ENCODE assay signal across 13 cellular contexts in genomic region chr20:32779500-32780215, GRCh38. TPM values are rescaled to one million over a fixed set of nuclear protein-coding genes. Genes with fewer than 3 reads are reported as not detected.
DNase-seq lines count a peak whose midpoint lies in the region; ATAC-seq and TF ChIP-seq lines count a peak whose summit lies in the region.
"Had no signal": no experiment of that assay in that cellular context is flagged by ENCODE, and none has a peak within 500 bp of the region (broad histone marks: within the 10 kb centered on the region; RNA-seq: fewer than 3 reads in every experiment).

No MANE protein-coding gene starts in this region.

- TF ChIP-seq CTCF in endothelial cell (IDR thresholded peaks at IDR 0.05; ENCODE audit: unreplicated experiment) = no peak

- ATAC-seq in GM21390 (IDR thresholded peaks at IDR 0.05; ENCODE audit: unreplicated experiment) (no peak), GM19328 (IDR thresholded peaks at IDR 0.05; ENCODE audit: unreplicated experiment) (no peak)

- peaks cover 7% of the 10 kb centered on the region for H3K27me3 Mint-ChIP-seq in endothelial cell (ENCODE audit: unreplicated experiment)
- H3K27me3 Mint-ChIP-seq: stimulated activated memory B cell treated with anti-CD40 and anti-IgM and Interleukin-4, amounts not matched to agents 10 μg/mL and 1 μg/mL and 100 μg/mL, for 72 hours had no signal

- H3K4me3 Mint-ChIP-seq in endothelial cell (ENCODE audit: unreplicated experiment) = no peak overlapping the region
- H3K4me3 Mint-ChIP-seq: stimulated activated memory B cell treated with anti-CD40 and anti-IgM and Interleukin-4, amounts not matched to agents 10 μg/mL and 1 μg/mL and 100 μg/mL, for 72 hours had no signal

- POLR2A ChIA-PET in HEK293T (lab: Yijun Ruan, JAX) = no interaction called here

- H3K36me3 Mint-ChIP-seq in endothelial cell (ENCODE audit: low read depth, unreplicated experiment) = peaks cover 11% of the 10 kb centered on the region
- H3K36me3 Mint-ChIP-seq: stimulated activated memory B cell treated with anti-CD40 and anti-IgM and Interleukin-4, amounts not matched to agents 10 μg/mL and 1 μg/mL and 100 μg/mL, for 72 hours had no signal

- H3K4me1 Mint-ChIP-seq in endothelial cell (ENCODE audit: unreplicated experiment) = peaks cover 39% of the 10 kb centered on the region

- H3K27ac Mint-ChIP-seq in endothelial cell (ENCODE audit: unreplicated experiment) = no peak overlapping the region
- H3K27ac Mint-ChIP-seq: stimulated activated memory B cell treated with anti-CD40 and anti-IgM and Interleukin-4, amounts not matched to agents 10 μg/mL and 1 μg/mL and 100 μg/mL, for 72 hours had no signal

- CTCF ChIA-PET in HEK293T (lab: Yijun Ruan, JAX) = interaction anchor here (1.0 to 2.3 kb wide), 2 partner anchors 106 to 112 kb away, joined by 3 to 11 read pairs; partner anchors contain the start of gene C20orf203

- DNase-seq in HEK293T (ENCODE audit: extremely low spot score) = no peak
- peak; percentile 31 for DNase-seq in NCI-H345 (lab: John Stamatoyannopoulos, UW)
- peak; percentile 74 for DNase-seq in endothelial cell (ENCODE audit: low spot score)
- peak; percentile 96 for DNase-seq in retina
- no peak for DNase-seq in GM19240 (ENCODE audit: insufficient read length, low spot score)
- DNase-seq: activated naive CD4-positive, alpha-beta T cell treated with Interleukin-2 at 50 U/mL for 16 hours; activated T-cell treated with anti-CD3 and anti-CD28 coated beads for 4 hours; NCI-H1694; NCI-H748 treated with DMSO at 0.1 percent for 48 hours; thyroid gland had no signal

- no peaks in the 10 kb centered on the region for H3K9me3 Mint-ChIP-seq in endothelial cell (ENCODE audit: unreplicated experiment)
- H3K9me3 Mint-ChIP-seq: stimulated activated memory B cell treated with anti-CD40 and anti-IgM and Interleukin-4, amounts not matched to agents 10 μg/mL and 1 μg/mL and 100 μg/mL, for 72 hours had no signal

TF ChIP-seq in HEK293T, 16 proteins besides CTCF, POLR2A, EP300 and RAD21:
- TF ChIP-seq PKNOX1 (IDR thresholded peaks at IDR 0.05) = peak; percentile 89
- TF ChIP-seq NFRKB (IDR thresholded peaks at IDR 0.05) = no peak

RNA-seq across cellular contexts. Expression of gene DNMT3B, which starts 17.5 kb away (rescaled TPM):
- 77.9 TPM for total RNA-seq in endothelial cell (ENCODE audit: unreplicated experiment)

RNA-seq across cellular contexts. Expression of gene COMMD7, which starts 36.4 kb away (rescaled TPM):
- 73.7 TPM for total RNA-seq in endothelial cell (ENCODE audit: unreplicated experiment)

RNA-seq across cellular contexts. Expression of gene MAPRE1, which starts 40.1 kb away (rescaled TPM):
- 131 TPM for total RNA-seq in endothelial cell (ENCODE audit: unreplicated experiment)

Comparison
In these comparisons a context has a peak if more than half of its experiments do, and no peak if none do; other contexts are left out.
1. DNase-seq: peak in NCI-H345 (single experiment), endothelial cell (single experiment) and retina (single experiment); none in HEK293T (single experiment) and GM19240 (single experiment).